8 cellular contexts compared by ENCODE assay signal in genomic region chr16:24516900-24517669, GRCh38. TPM values are rescaled to one million over a fixed set of nuclear protein-coding genes. Genes with fewer than 3 reads are reported as not detected.
DNase-seq lines count a peak whose midpoint lies in the region; ATAC-seq, FAIRE-seq and TF ChIP-seq lines count a peak whose summit lies in the region.

No MANE protein-coding gene starts in this region.

- H3K9ac ChIP-seq in adipocyte (ENCODE audit: low read length), result peak overlapping the region; percentile 56

- TF ChIP-seq CTCF in GM06990 (IDR thresholded peaks at IDR 0.05; ENCODE audit: insufficient read depth, low read length, poor library complexity, severe bottlenecking) (peak; percentile 88), psoas muscle (IDR thresholded peaks at IDR 0.05) (peak; percentile 87)

- ATAC-seq in psoas muscle (peak; percentile 83 to 97 (median 89)), GM18861 (IDR thresholded peaks at IDR 0.05; ENCODE audit: unreplicated experiment) (no peak)

- H3K36me3 ChIP-seq in GM06990 (ENCODE audit: control insufficient read depth, insufficient read depth, low read length), result no peaks in the 10 kb centered on the region
- no peaks in the 10 kb centered on the region for H3K36me3 ChIP-seq in adipocyte (ENCODE audit: control insufficient read depth, insufficient read depth, low read length, severe bottlenecking)
- H3K36me3 ChIP-seq in psoas muscle (ENCODE audit: insufficient read depth in 1 of 2, low read depth in 1 of 2), result no peaks in the 10 kb centered on the region

- intact Hi-C loops in cardiac septum (cut with DNase I), result no loop called here
- intact Hi-C loops in psoas muscle (cut with DNase I), result loop anchor here in 1 of 2 donors (10.0 kb wide), 1 partner anchor 708 kb away; no protein-coding TSS in a partner anchor

- H3K27ac ChIP-seq in psoas muscle, result no peak overlapping the region

- H3K36me3 Mint-ChIP-seq in T-helper 1 cell treated with Interleukin-12 subunit alpha and Interleukin-12 subunit beta and Interleukin-4 antibody, amounts not matched to agents 30 μg/mL and 1 μg/mL, for 36 hours (ENCODE audit: low read depth), result no peaks in the 10 kb centered on the region

- H3K4me1 Mint-ChIP-seq in T-helper 1 cell treated with Interleukin-12 subunit alpha and Interleukin-12 subunit beta and Interleukin-4 antibody, amounts not matched to agents 30 μg/mL and 1 μg/mL, for 36 hours (ENCODE audit: low read depth), result peaks cover 9% of the 10 kb centered on the region

- no peaks in the 10 kb centered on the region for H3K27me3 Mint-ChIP-seq in T-helper 1 cell treated with Interleukin-12 subunit alpha and Interleukin-12 subunit beta and Interleukin-4 antibody, amounts not matched to agents 30 μg/mL and 1 μg/mL, for 36 hours (ENCODE audit: low read depth)

- no peak for FAIRE-seq in urothelium cell line (lab: Jason Lieb, UNC)

- H3K9me3 Mint-ChIP-seq in T-helper 1 cell treated with Interleukin-12 subunit alpha and Interleukin-12 subunit beta and Interleukin-4 antibody, amounts not matched to agents 30 μg/mL and 1 μg/mL, for 36 hours, result no peaks in the 10 kb centered on the region

- H3K27ac Mint-ChIP-seq in T-helper 1 cell treated with Interleukin-12 subunit alpha and Interleukin-12 subunit beta and Interleukin-4 antibody, amounts not matched to agents 30 μg/mL and 1 μg/mL, for 36 hours, result no peak overlapping the region

- WGBS in psoas muscle, 3 donors, result 31 to 36% (median 32%) methylated on average over 20 of the region's 20 CpGs

- peak overlapping the region; percentile 15 for H3K4me3 Mint-ChIP-seq in T-helper 1 cell treated with Interleukin-12 subunit alpha and Interleukin-12 subunit beta and Interleukin-4 antibody, amounts not matched to agents 30 μg/mL and 1 μg/mL, for 36 hours

- H3K4me3 ChIP-seq in GM06990 (replicated peaks; ENCODE audit: low read depth, low read length), result no peak overlapping the region
- H3K4me3 ChIP-seq in adipocyte (ENCODE audit: low read length), result peak overlapping the region; percentile 73
- H3K4me3 ChIP-seq in psoas muscle, result peak overlapping the region; percentile 46

- no peaks in the 10 kb centered on the region for H3K4me1 ChIP-seq in adipocyte (ENCODE audit: control insufficient read depth, insufficient read depth, low read length)
- no peaks in the 10 kb centered on the region for H3K4me1 ChIP-seq in psoas muscle

- H3K27me3 ChIP-seq in GM06990 (replicated peaks; ENCODE audit: control insufficient read depth, insufficient read depth, low read length), result no peaks in the 10 kb centered on the region
- H3K27me3 ChIP-seq in adipocyte (replicated peaks; ENCODE audit: control insufficient read depth, insufficient read depth, low read length), result no peaks in the 10 kb centered on the region
- H3K27me3 ChIP-seq in psoas muscle (ENCODE audit: insufficient read depth in 3 of 3, low read length in 2 of 3), result no peaks in the 10 kb centered on the region

- H3K9me3 ChIP-seq in adipocyte (ENCODE audit: control insufficient read depth, low read length) (no peaks in the 10 kb centered on the region), psoas muscle (no peaks in the 10 kb centered on the region)

- DNase-seq in GM06990 (ENCODE audit: extremely low read depth, insufficient read length) (no peak), NCI-H146 treated with DMSO at 0.1 percent for 48 hours (lab: John Stamatoyannopoulos, UW; ENCODE audit: unreplicated experiment) (peak; percentile 80), adipocyte (ENCODE audit: low read depth) (peak; percentile 95), cardiac septum (ENCODE audit: low spot score) (peak; percentile 81), psoas muscle (peak; percentile 68 to 80), urothelium cell line (ENCODE audit: low spot score) (peak; percentile 73)

RNA-seq across cellular contexts. Expression of gene RBBP6, which starts 22.3 kb away (rescaled TPM):
- 34.7 TPM for total RNA-seq in cardiac septum
- total RNA-seq in psoas muscle, result 10 to 100 TPM; 21.8 to 30.7 (median 25.7) TPM
- polyA plus RNA-seq in psoas muscle, result 10 to 100 TPM; 11.7 to 21.6 (median 15.4) TPM
